In the genomic region with DNA sequence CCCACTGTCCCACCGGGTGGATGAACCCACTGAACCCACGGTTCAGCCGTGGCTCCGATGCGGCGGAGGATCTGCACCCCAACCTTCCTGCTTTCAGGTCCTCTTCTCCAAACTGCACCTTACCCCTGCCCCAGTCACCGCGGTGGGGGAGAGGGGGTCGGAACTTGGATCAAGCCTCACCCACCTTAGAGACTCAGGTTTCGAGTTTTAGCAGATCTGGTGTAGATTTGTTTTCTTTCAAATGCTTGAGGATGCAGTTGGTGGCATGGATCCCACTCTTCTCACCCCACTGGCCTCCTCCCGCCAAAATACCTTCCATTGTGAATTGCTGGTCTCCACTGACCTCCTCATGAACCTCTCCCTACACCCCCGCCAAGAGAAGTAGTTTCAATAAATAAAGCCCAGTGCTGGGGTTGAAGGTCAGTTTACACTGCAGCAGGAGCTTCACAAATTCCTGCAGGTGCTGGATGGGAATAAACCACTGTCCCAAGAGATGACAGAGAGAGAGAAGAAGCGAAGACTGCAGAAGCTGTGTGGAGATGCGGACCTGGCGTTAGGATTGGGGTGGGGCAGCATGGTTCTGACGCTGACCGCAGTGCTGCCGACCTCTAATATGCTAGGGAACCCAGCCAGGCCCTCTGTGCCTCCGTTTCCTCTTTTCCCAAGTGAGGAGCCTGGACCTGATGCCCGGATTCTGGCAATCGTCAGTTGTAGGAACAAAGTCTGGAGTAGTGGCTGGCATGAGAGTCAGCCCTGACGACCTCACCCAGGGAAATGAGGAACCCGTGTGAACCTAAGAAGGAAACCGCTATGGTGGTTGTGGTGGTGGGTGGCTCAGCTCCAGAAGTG, we compare ENCODE assay signal across 21 cellular contexts. TPM values are rescaled to one million over a fixed set of nuclear protein-coding genes. Genes with fewer than 3 reads are reported as not detected.
"Had no signal": no experiment of that assay in that cellular context is flagged by ENCODE, and none has a peak within 500 bp of the region (broad histone marks: within the 10 kb centered on the region; RNA-seq: fewer than 3 reads in every experiment).

No MANE protein-coding gene starts in this region.

- H3K27me3 ChIP-seq: ovary had no signal

- H3K36me3 ChIP-seq: esophagus squamous epithelium, lower lobe of right lung, ovary, sigmoid colon, thyroid gland, vagina had no signal

- DNase-seq: activated CD4-positive, alpha-beta T cell treated with anti-CD3 and anti-CD28 coated beads, Interleukin-2, amount 10 ng/mL, durations not matched to agents 24 days and 14 days; activated CD8-positive, alpha-beta memory T cell treated with anti-CD3 and anti-CD28 coated beads, Interleukin-2, amount 50 U/mL, for 4 hours; activated CD8-positive, alpha-beta T cell treated with anti-CD3 and anti-CD28 coated beads, Interleukin-2, amount 10 ng/mL, durations not matched to agents 7 days and 5 days; activated gamma-delta T cell; activated T-cell treated with anti-CD3 and anti-CD28 coated beads, Interleukin-2, amount 50 U/mL, for 72 hours; amniotic stem cell; caudate nucleus; esophagus squamous epithelium; lower lobe of right lung; ovary; sigmoid colon; T-cell; T-helper 9 cell; thyroid gland had no signal

- ATAC-seq: activated CD8-positive, alpha-beta T cell treated with anti-CD3 and anti-CD28 coated beads, Interleukin-2, amount 10 ng/mL, durations not matched to agents 7 days and 5 days; activated naive CD4-positive, alpha-beta T cell treated with anti-CD3 and anti-CD28 coated beads, Interleukin-2, amount 50 U/mL, for 72 hours; activated T-cell treated with anti-CD3 and anti-CD28 coated beads, Interleukin-2, amount 50 U/mL, for 72 hours; lower lobe of right lung; stimulated activated effector memory CD8-positive, alpha-beta T cell treated with anti-CD3 and anti-CD28 coated beads, Interleukin-12 subunit alpha, Interleukin-12 subunit beta, amount 100 ng/mL, for 72 hours; T-cell had no signal

- FAIRE-seq: colon had no signal

- H3K27ac ChIP-seq: esophagus squamous epithelium, lower lobe of right lung, ovary, sigmoid colon, thyroid gland, vagina had no signal

- H3K4me3 ChIP-seq: esophagus squamous epithelium, lower lobe of right lung, ovary, sigmoid colon, thyroid gland, vagina had no signal

- H3K9me3 ChIP-seq: esophagus squamous epithelium, lower lobe of right lung, ovary, sigmoid colon, thyroid gland, vagina had no signal

RNA-seq across cellular contexts. Expression of a gene that starts 7.4 kb away (rescaled TPM):
- total RNA-seq: activated CD4-positive, alpha-beta T cell treated with anti-CD3 and anti-CD28 coated beads, Interleukin-2, amount 10 ng/mL, durations not matched to agents 24 days and 14 days; activated CD8-positive, alpha-beta T cell treated with anti-CD3 and anti-CD28 coated beads, Interleukin-2, amount 10 ng/mL, durations not matched to agents 7 days and 5 days; activated naive CD4-positive, alpha-beta T cell treated with anti-CD3 and anti-CD28 coated beads, Interleukin-2, amount 50 U/mL, for 72 hours; activated T-cell treated with anti-CD3 and anti-CD28 coated beads, Interleukin-2, amount 50 U/mL, for 72 hours; myocyte; sigmoid colon; T-cell had no signal
- polyA plus RNA-seq: ovary had no signal

RNA-seq across cellular contexts. Expression of a gene that starts 7.8 kb away (rescaled TPM):
- total RNA-seq: activated CD4-positive, alpha-beta T cell treated with anti-CD3 and anti-CD28 coated beads, Interleukin-2, amount 10 ng/mL, durations not matched to agents 24 days and 14 days; activated CD8-positive, alpha-beta T cell treated with anti-CD3 and anti-CD28 coated beads, Interleukin-2, amount 10 ng/mL, durations not matched to agents 7 days and 5 days; fibroblast of villous mesenchyme; neural crest cell; sigmoid colon had no signal
- polyA plus RNA-seq: ovary had no signal
